ENCODE assay signal across 25 cellular contexts in the genomic region with DNA sequence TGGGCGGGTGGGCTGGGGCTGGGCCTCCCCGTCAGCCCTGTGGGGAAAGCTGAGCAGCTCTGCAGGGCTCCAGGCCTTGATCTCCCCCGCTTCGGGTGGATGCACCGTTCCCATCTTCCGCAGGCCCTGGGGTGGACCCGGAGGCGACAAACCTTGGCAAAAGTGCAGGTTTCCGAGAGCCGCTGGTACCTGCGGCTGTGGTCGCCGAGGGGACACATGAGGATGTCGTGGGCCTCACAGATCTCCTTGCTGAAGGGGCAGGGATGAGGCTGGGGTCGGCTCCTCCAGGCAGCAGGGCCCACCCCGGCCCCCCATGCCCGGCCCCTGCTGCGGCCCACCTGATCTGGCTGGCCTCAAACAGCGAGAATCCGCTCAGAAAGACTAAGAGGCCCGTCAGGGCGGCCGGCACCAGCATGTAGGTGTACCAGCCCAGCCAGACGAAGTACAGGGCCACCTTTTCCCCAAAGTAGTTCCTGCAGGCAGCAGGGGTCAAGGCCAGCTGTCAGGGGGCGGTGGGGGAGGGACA. TPM values are rescaled to one million over a fixed set of nuclear protein-coding genes. Genes with fewer than 3 reads are reported as not detected.
A peak's percentile ranks its signal among the peaks of the same experiment; 100 is the strongest.
DNase-seq lines count a peak whose midpoint lies in the region; ATAC-seq, FAIRE-seq and TF ChIP-seq lines count a peak whose summit lies in the region.
"Had no signal": no experiment of that assay in that cellular context is flagged by ENCODE, and none has a peak within 500 bp of the region (broad histone marks: within the 10 kb centered on the region; RNA-seq: fewer than 3 reads in every experiment).

No MANE protein-coding gene starts in this region.

- no peaks in the 10 kb centered on the region for H3K9me3 Mint-ChIP-seq in WTC11
- H3K9me3 Mint-ChIP-seq in activated CD4-positive, alpha-beta T cell treated with anti-CD3 and anti-CD28 coated beads for 36 hours (ENCODE audit: low read depth), result no peaks in the 10 kb centered on the region
- no peaks in the 10 kb centered on the region for H3K9me3 Mint-ChIP-seq in stimulated activated naive CD8-positive, alpha-beta T cell treated with anti-CD3 and anti-CD28 coated beads, Interleukin-15, amount 100 ng/mL, for 72 hours
- H3K9me3 Mint-ChIP-seq: CD4-positive, alpha-beta T cell; IgD-negative memory B cell had no signal

- H3K36me3 ChIP-seq in heart right ventricle (no peaks in the 10 kb centered on the region), H7 (replicated peaks; ENCODE audit: control insufficient read depth, insufficient read depth, low read length) (no peaks in the 10 kb centered on the region), mucosa of descending colon (ENCODE audit: low read depth) (no peaks in the 10 kb centered on the region)
- H3K36me3 ChIP-seq: SJSA1 had no signal

- H3K27me3 ChIP-seq in heart right ventricle (peaks cover 0 to 29% (median 8%) of the 10 kb centered on the region in 7 donors), H7 (ENCODE audit: control insufficient read depth, insufficient read depth, low read length) (no peaks in the 10 kb centered on the region)
- H3K27me3 ChIP-seq: SJSA1 had no signal

- CTCF ChIA-PET in WTC11 (lab: Charles Lee), result interaction anchor here (1.0 to 1.4 kb wide), 2 partner anchors 18 to 180 kb away, joined by 3 to 4 read pairs; no protein-coding TSS in a partner anchor
- CTCF ChIA-PET in activated CD4-positive, alpha-beta T cell treated with anti-CD3 and anti-CD28 coated beads for 36 hours (lab: Charles Lee), result no interaction called here

- no peak overlapping the region for H3K4me3 Mint-ChIP-seq in WTC11
- H3K4me3 Mint-ChIP-seq in activated CD4-positive, alpha-beta T cell treated with anti-CD3 and anti-CD28 coated beads for 36 hours, result no peak overlapping the region
- no peak overlapping the region for H3K4me3 Mint-ChIP-seq in stimulated activated naive CD8-positive, alpha-beta T cell treated with anti-CD3 and anti-CD28 coated beads, Interleukin-15, amount 100 ng/mL, for 72 hours
- H3K4me3 Mint-ChIP-seq: CD4-positive, alpha-beta T cell; IgD-negative memory B cell had no signal

- H3K27ac ChIP-seq in heart right ventricle, result no peak overlapping the region
- H3K27ac ChIP-seq: SJSA1 had no signal

- intact Hi-C loops in Right ventricle myocardium superior (cut with DNase I), result no loop called here
- intact Hi-C loops in heart right ventricle (cut with DNase I), result no loop called here
- intact Hi-C loops in mucosa of descending colon (cut with DNase I, micrococcal nuclease), result no loop called here
- intact Hi-C loops in activated CD4-positive, alpha-beta T cell treated with anti-CD3 and anti-CD28 coated beads for 36 hours (cut with DNase I, micrococcal nuclease), result no loop called here

- no peak for TF ChIP-seq CTCF in heart right ventricle (IDR thresholded peaks at IDR 0.05)
- no peak for TF ChIP-seq CTCF in WTC11 (IDR thresholded peaks at IDR 0.05)
- TF ChIP-seq CTCF in mucosa of descending colon (IDR thresholded peaks at IDR 0.05), result no peak

- DNase-seq in Right ventricle myocardium superior, result peak; percentile 17
- DNase-seq in heart right ventricle, result no peak
- DNase-seq in H7, result peak; percentile 88
- no peak for DNase-seq in WTC11 (ENCODE audit: low spot score)
- peak in 2 of 3 donors; percentile 28 to 33 for DNase-seq in mucosa of descending colon
- DNase-seq in activated CD4-positive, alpha-beta T cell treated with anti-CD3 and anti-CD28 coated beads for 36 hours, result no peak
- DNase-seq in stimulated activated naive CD8-positive, alpha-beta T cell treated with anti-CD3 and anti-CD28 coated beads, Interleukin-15, amount 100 ng/mL, for 72 hours, result no peak
- no peak for DNase-seq in urothelium cell line (ENCODE audit: low spot score)
- DNase-seq: ACHN; GDM1; Kasumi-1; MM.1S; NCI-H1105; NCI-H1694; NCI-H2107; NCI-H226; NCI-H524 treated with DMSO at 0.1 percent for 48 hours; NK-92 treated with Interleukin-12 subunit alpha and Interleukin-12 subunit beta, amount 100 ng/mL, for 24 hours; RPMI8226 had no signal

- 37 to 50% methylated on average over 22 to 25 of the region's 25 CpGs for WGBS in heart right ventricle, 2 donors

- peaks cover 5% of the 10 kb centered on the region; the same call in 1 of the 2 replicates for H3K27me3 Mint-ChIP-seq in WTC11 (ENCODE audit: low read depth)
- no peaks in the 10 kb centered on the region for H3K27me3 Mint-ChIP-seq in activated CD4-positive, alpha-beta T cell treated with anti-CD3 and anti-CD28 coated beads for 36 hours
- H3K27me3 Mint-ChIP-seq in stimulated activated naive CD8-positive, alpha-beta T cell treated with anti-CD3 and anti-CD28 coated beads, Interleukin-15, amount 100 ng/mL, for 72 hours, result no peaks in the 10 kb centered on the region
- H3K27me3 Mint-ChIP-seq: CD4-positive, alpha-beta T cell; IgD-negative memory B cell had no signal

- no peak overlapping the region for H3K27ac Mint-ChIP-seq in WTC11
- no peak overlapping the region for H3K27ac Mint-ChIP-seq in activated CD4-positive, alpha-beta T cell treated with anti-CD3 and anti-CD28 coated beads for 36 hours
- no peak overlapping the region for H3K27ac Mint-ChIP-seq in stimulated activated naive CD8-positive, alpha-beta T cell treated with anti-CD3 and anti-CD28 coated beads, Interleukin-15, amount 100 ng/mL, for 72 hours
- H3K27ac Mint-ChIP-seq: CD4-positive, alpha-beta T cell; IgD-negative memory B cell had no signal

- FAIRE-seq in urothelium cell line (lab: Jason Lieb, UNC), result no peak
- FAIRE-seq: D721Med, GM12878 had no signal

- H3K4me3 ChIP-seq in heart right ventricle (no peak overlapping the region), H7 (ENCODE audit: insufficient read depth, low read depth, low read length) (no peak overlapping the region), mucosa of descending colon (no peak overlapping the region)
- H3K4me3 ChIP-seq: GM12878, SJSA1 had no signal

- H3K36me3 Mint-ChIP-seq in WTC11, result no peaks in the 10 kb centered on the region; the same call in 1 of the 2 replicates
- H3K36me3 Mint-ChIP-seq in activated CD4-positive, alpha-beta T cell treated with anti-CD3 and anti-CD28 coated beads for 36 hours (ENCODE audit: low read depth), result peaks cover 10% of the 10 kb centered on the region

- POLR2A ChIA-PET in WTC11 (lab: Charles Lee), result no interaction called here
- POLR2A ChIA-PET in activated CD4-positive, alpha-beta T cell treated with anti-CD3 and anti-CD28 coated beads for 36 hours (lab: Charles Lee), result no interaction called here

- no peaks in the 10 kb centered on the region for H3K9me3 ChIP-seq in heart right ventricle
- no peaks in the 10 kb centered on the region for H3K9me3 ChIP-seq in mucosa of descending colon
- H3K9me3 ChIP-seq: SJSA1 had no signal

- no peaks in the 10 kb centered on the region for H3K4me1 Mint-ChIP-seq in WTC11
- no peaks in the 10 kb centered on the region for H3K4me1 Mint-ChIP-seq in activated CD4-positive, alpha-beta T cell treated with anti-CD3 and anti-CD28 coated beads for 36 hours
- H3K4me1 Mint-ChIP-seq in stimulated activated naive CD8-positive, alpha-beta T cell treated with anti-CD3 and anti-CD28 coated beads, Interleukin-15, amount 100 ng/mL, for 72 hours, result no peaks in the 10 kb centered on the region
- H3K4me1 Mint-ChIP-seq: IgD-negative memory B cell had no signal

- ATAC-seq in Right ventricle myocardium superior (ENCODE audit: poor library complexity) (no peak), heart right ventricle (no peak), WTC11 (peak; percentile 40), mucosa of descending colon (no peak)
- no peak for ATAC-seq in activated CD4-positive, alpha-beta T cell treated with anti-CD3 and anti-CD28 coated beads for 36 hours
- ATAC-seq in stimulated activated naive CD8-positive, alpha-beta T cell treated with anti-CD3 and anti-CD28 coated beads, Interleukin-15, amount 100 ng/mL, for 72 hours, result no peak
- ATAC-seq: GM12878 had no signal

- H3K4me1 ChIP-seq in heart right ventricle (no peaks in the 10 kb centered on the region), mucosa of descending colon (ENCODE audit: low read depth) (no peaks in the 10 kb centered on the region)
- H3K4me1 ChIP-seq: SJSA1 had no signal

TF ChIP-seq in WTC11, 78 proteins besides CTCF, POLR2A, EP300 and RAD21 (continues in another document):
- TF ChIP-seq JAZF1 (CRISPR knock-in tag; IDR thresholded peaks at IDR 0.05) (no peak), GRHL2 (CRISPR knock-in tag; IDR thresholded peaks at IDR 0.05; ENCODE audit: insufficient replicate concordance, severe bottlenecking) (no peak)

RNA-seq across cellular contexts. Expression of gene ANO9, which starts 11.8 kb away (rescaled TPM):
- total RNA-seq in Right ventricle myocardium superior, result 0.08 TPM
- total RNA-seq in heart right ventricle, result 1 to 10 TPM in 1 of 10 donors, under 1 TPM in 5, not detected in 4; 0.05 to 2.3 (median 0.19) TPM
- under 1 TPM; 0.13 to 0.37 TPM for polyA plus RNA-seq in heart right ventricle
- total RNA-seq in H7 (2014; rRNA removed; shearing (Covaris generic)), result 0.83 and 2.2 TPM in 2 replicates
- total RNA-seq in WTC11 (2021), result 13.2 to 17.6 TPM (median 16.6 TPM) in 3 replicates
- 100 to 1,000 TPM in 2 of 3 donors, 10 to 100 TPM in 1; 85.2 to 179 (median 131) TPM for total RNA-seq in mucosa of descending colon
- total RNA-seq in activated CD4-positive, alpha-beta T cell treated with anti-CD3 and anti-CD28 coated beads for 36 hours, result 10 to 100 TPM; 31.7 to 38.8 TPM
- total RNA-seq: SJSA1 had no signal

RNA-seq across cellular contexts. Expression of gene SIGIRR, which starts 15.2 kb away (rescaled TPM):
- total RNA-seq in Right ventricle myocardium superior (38.6 TPM), heart right ventricle (10 to 100 TPM; 20.4 to 52.4 (median 30.0) TPM), WTC11 (2021) (85.2 to 98.9 TPM (median 91.8 TPM) in 3 replicates), mucosa of descending colon (100 to 1,000 TPM; 103 to 190 (median 116) TPM)
- polyA plus RNA-seq in heart right ventricle, result 100 to 1,000 TPM in 1 of 2 donors, 10 to 100 TPM in 1; 56.0 to 187 TPM
- total RNA-seq in H7 (2014; rRNA removed; shearing (Covaris generic)), result 39.5 and 44.9 TPM in 2 replicates
- total RNA-seq in activated CD4-positive, alpha-beta T cell treated with anti-CD3 and anti-CD28 coated beads for 36 hours, result 10 to 100 TPM; 33.0 to 34.9 TPM

RNA-seq across cellular contexts. Expression of gene PTDSS2, which starts 20.1 kb away (rescaled TPM):
- total RNA-seq in Right ventricle myocardium superior (25.5 TPM), heart right ventricle (10 to 100 TPM; 16.7 to 37.9 (median 24.8) TPM), WTC11 (2021) (49.5 to 56.8 TPM (median 55.2 TPM) in 3 replicates), mucosa of descending colon (10 to 100 TPM; 19.2 to 34.8 (median 27.3) TPM)
- 10 to 100 TPM; 31.4 to 55.5 TPM for polyA plus RNA-seq in heart right ventricle
- total RNA-seq in H7 (2014; rRNA removed; shearing (Covaris generic)), result 40.9 and 47.5 TPM in 2 replicates
- 10 to 100 TPM; 14.8 to 18.8 TPM for total RNA-seq in activated CD4-positive, alpha-beta T cell treated with anti-CD3 and anti-CD28 coated beads for 36 hours

RNA-seq across cellular contexts. Expression of gene PKP3, which starts 36.0 kb away (rescaled TPM):
- total RNA-seq in Right ventricle myocardium superior (0.86 TPM), heart right ventricle (1 to 10 TPM in 4 of 10 donors, under 1 TPM in 6; 0.19 to 3.0 (median 0.74) TPM), WTC11 (2021) (17.3 to 23.4 TPM (median 21.4 TPM) in 3 replicates), mucosa of descending colon (100 to 1,000 TPM in 2 of 3 donors, 10 to 100 TPM in 1; 73.3 to 174 (median 143) TPM)
- polyA plus RNA-seq in heart right ventricle, result under 1 TPM; 0.13 to 0.80 TPM
- total RNA-seq in H7 (2014; rRNA removed; shearing (Covaris generic)), result 2.1 and 3.6 TPM in 2 replicates
- total RNA-seq in activated CD4-positive, alpha-beta T cell treated with anti-CD3 and anti-CD28 coated beads for 36 hours, result under 1 TPM; 0.07 to 0.18 TPM
- total RNA-seq: OCI-LY7 had no signal
- polyA plus RNA-seq: IgD-negative memory B cell had no signal

Comparison
In these comparisons a context has a peak if more than half of its experiments do, and no peak if none do; other contexts are left out.
1. DNase-seq: peak in Right ventricle myocardium superior (single experiment), H7 (single experiment) and mucosa of descending colon (2 of 3); none in heart right ventricle (0 of 2), WTC11 (single experiment), activated CD4-positive, alpha-beta T cell treated with anti-CD3 and anti-CD28 coated beads for 36 hours (single experiment), stimulated activated naive CD8-positive, alpha-beta T cell treated with anti-CD3 and anti-CD28 coated beads, Interleukin-15, amount 100 ng/mL, for 72 hours (0 of 2) and urothelium cell line (single experiment).